ENCODE assay signal across 8 cellular contexts in the genomic region with DNA sequence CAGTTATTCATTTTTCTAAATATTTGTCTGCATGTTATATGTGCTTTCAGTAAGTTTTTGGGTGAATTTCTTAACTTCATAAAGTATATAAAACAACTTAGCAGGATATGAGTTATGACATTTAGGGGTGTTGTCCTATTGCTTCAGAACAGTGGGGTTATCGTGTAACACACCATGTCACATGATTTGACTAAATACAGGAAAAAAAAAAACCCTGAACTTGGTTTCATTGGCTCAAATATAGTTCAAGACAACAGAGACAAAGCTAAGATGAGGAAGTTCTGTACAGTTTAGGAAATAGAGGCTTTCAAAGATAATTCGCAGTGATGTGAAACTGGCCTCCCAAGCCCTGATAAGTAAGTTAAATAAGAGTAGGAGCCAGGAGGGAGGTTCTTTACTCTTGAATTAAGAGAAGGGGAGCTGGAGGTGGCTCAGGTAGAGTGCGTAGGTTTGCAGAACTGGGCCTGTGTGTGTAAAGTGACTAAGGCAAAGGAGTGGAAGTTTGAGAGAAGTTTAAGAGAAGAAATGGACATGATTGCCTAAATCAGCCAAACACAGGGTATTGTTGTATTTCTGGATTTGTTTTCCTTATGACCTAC. TPM values are rescaled to one million over a fixed set of nuclear protein-coding genes. Genes with fewer than 3 reads are reported as not detected.
DNase-seq lines count a peak whose midpoint lies in the region; ATAC-seq lines count a peak whose summit lies in the region.

No MANE protein-coding gene starts in this region.

- POLR2A ChIA-PET in activated CD4-positive, alpha-beta T cell treated with anti-CD3 and anti-CD28 coated beads, Interleukin-2, amount 10 ng/mL, durations not matched to agents 7 days and 5 days (lab: Charles Lee) = interaction anchor here (0.6 kb wide), 1 partner anchor 29 kb away, joined by 3 read pairs; no protein-coding TSS in a partner anchor

- peaks cover 2% of the 10 kb centered on the region for H3K36me3 Mint-ChIP-seq in activated CD4-positive, alpha-beta T cell treated with anti-CD3 and anti-CD28 coated beads, Interleukin-2, amount 10 ng/mL, durations not matched to agents 24 days and 14 days (ENCODE audit: low read depth)
- no peaks in the 10 kb centered on the region for H3K36me3 Mint-ChIP-seq in activated CD4-positive, alpha-beta T cell treated with anti-CD3 and anti-CD28 coated beads, Interleukin-2, amount 10 ng/mL, durations not matched to agents 7 days and 5 days (ENCODE audit: low read depth)
- peaks cover 2% of the 10 kb centered on the region for H3K36me3 Mint-ChIP-seq in activated T-helper 1 cell treated with anti-CD3 and anti-CD28 coated beads, Interleukin-12 subunit alpha, Interleukin-12 subunit beta, Interleukin-2, Interleukin-4 antibody, amounts not matched to agents 30 ng/mL and 10 ng/mL and 1 ng/mL, durations not matched to agents 14 hours and 24 hours and 36 hours (ENCODE audit: low read depth)

- ATAC-seq in GM18870 (IDR thresholded peaks at IDR 0.05; ENCODE audit: unreplicated experiment) = no peak

- H3K27me3 Mint-ChIP-seq in activated CD4-positive, alpha-beta T cell treated with anti-CD3 and anti-CD28 coated beads, Interleukin-2, amount 10 ng/mL, durations not matched to agents 24 days and 14 days = no peaks in the 10 kb centered on the region
- H3K27me3 Mint-ChIP-seq in activated CD4-positive, alpha-beta T cell treated with anti-CD3 and anti-CD28 coated beads, Interleukin-2, amount 10 ng/mL, durations not matched to agents 7 days and 5 days = no peaks in the 10 kb centered on the region
- H3K27me3 Mint-ChIP-seq in activated T-helper 1 cell treated with anti-CD3 and anti-CD28 coated beads, Interleukin-12 subunit alpha, Interleukin-12 subunit beta, Interleukin-2, Interleukin-4 antibody, amounts not matched to agents 30 ng/mL and 10 ng/mL and 1 ng/mL, durations not matched to agents 14 hours and 24 hours and 36 hours (ENCODE audit: insufficient read depth) = no peaks in the 10 kb centered on the region

- H3K27me3 ChIP-seq in thymus (ENCODE audit: control insufficient read depth, insufficient read depth) = no peaks in the 10 kb centered on the region

- intact Hi-C loops in activated CD4-positive, alpha-beta T cell treated with anti-CD3 and anti-CD28 coated beads, Interleukin-2, amount 10 ng/mL, durations not matched to agents 24 days and 14 days (cut with micrococcal nuclease) = no loop called here
- intact Hi-C loops in activated T-helper 1 cell treated with anti-CD3 and anti-CD28 coated beads, Interleukin-12 subunit alpha, Interleukin-12 subunit beta, Interleukin-2, Interleukin-4 antibody, amounts not matched to agents 30 ng/mL and 10 ng/mL and 1 ng/mL, durations not matched to agents 14 hours and 24 hours and 36 hours (cut with micrococcal nuclease) = loop anchor here (10.0 kb wide), 1 partner anchor 413 kb away; no protein-coding TSS in a partner anchor

- H3K4me3 ChIP-seq in thymus (ENCODE audit: low read length) = no peak overlapping the region

- peak overlapping the region; percentile 3 for H3K27ac Mint-ChIP-seq in activated CD4-positive, alpha-beta T cell treated with anti-CD3 and anti-CD28 coated beads, Interleukin-2, amount 10 ng/mL, durations not matched to agents 24 days and 14 days
- no peak overlapping the region for H3K27ac Mint-ChIP-seq in activated CD4-positive, alpha-beta T cell treated with anti-CD3 and anti-CD28 coated beads, Interleukin-2, amount 10 ng/mL, durations not matched to agents 7 days and 5 days
- peak overlapping the region; percentile 29 for H3K27ac Mint-ChIP-seq in activated T-helper 1 cell treated with anti-CD3 and anti-CD28 coated beads, Interleukin-12 subunit alpha, Interleukin-12 subunit beta, Interleukin-2, Interleukin-4 antibody, amounts not matched to agents 30 ng/mL and 10 ng/mL and 1 ng/mL, durations not matched to agents 14 hours and 24 hours and 36 hours

- WGBS in thymus = 32% methylated on average over 3 of the region's 3 CpGs

- H3K36me3 ChIP-seq in thymus (ENCODE audit: control insufficient read depth, insufficient read depth) = no peaks in the 10 kb centered on the region

- H3K9me3 ChIP-seq in thymus (ENCODE audit: control insufficient read depth) = no peaks in the 10 kb centered on the region

- H3K4me3 Mint-ChIP-seq in activated CD4-positive, alpha-beta T cell treated with anti-CD3 and anti-CD28 coated beads, Interleukin-2, amount 10 ng/mL, durations not matched to agents 24 days and 14 days = no peak overlapping the region
- H3K4me3 Mint-ChIP-seq in activated CD4-positive, alpha-beta T cell treated with anti-CD3 and anti-CD28 coated beads, Interleukin-2, amount 10 ng/mL, durations not matched to agents 7 days and 5 days = no peak overlapping the region
- H3K4me3 Mint-ChIP-seq in activated T-helper 1 cell treated with anti-CD3 and anti-CD28 coated beads, Interleukin-12 subunit alpha, Interleukin-12 subunit beta, Interleukin-2, Interleukin-4 antibody, amounts not matched to agents 30 ng/mL and 10 ng/mL and 1 ng/mL, durations not matched to agents 14 hours and 24 hours and 36 hours = peak overlapping the region; percentile 10

- CTCF ChIA-PET in activated CD4-positive, alpha-beta T cell treated with anti-CD3 and anti-CD28 coated beads, Interleukin-2, amount 10 ng/mL, durations not matched to agents 7 days and 5 days (lab: Charles Lee) = interaction anchor here (0.6 to 1.0 kb wide), 2 partner anchors 23 to 56 kb away, joined by 3 read pairs; no protein-coding TSS in a partner anchor

- H3K4me1 ChIP-seq in thymus (ENCODE audit: control insufficient read depth, insufficient read depth, low read length) = no peaks in the 10 kb centered on the region

- H3K27ac ChIP-seq in thymus (ENCODE audit: low read depth) = peak overlapping the region; percentile 52

- H3K9me3 Mint-ChIP-seq in activated CD4-positive, alpha-beta T cell treated with anti-CD3 and anti-CD28 coated beads, Interleukin-2, amount 10 ng/mL, durations not matched to agents 24 days and 14 days = no peaks in the 10 kb centered on the region
- no peaks in the 10 kb centered on the region for H3K9me3 Mint-ChIP-seq in activated CD4-positive, alpha-beta T cell treated with anti-CD3 and anti-CD28 coated beads, Interleukin-2, amount 10 ng/mL, durations not matched to agents 7 days and 5 days
- no peaks in the 10 kb centered on the region for H3K9me3 Mint-ChIP-seq in activated T-helper 1 cell treated with anti-CD3 and anti-CD28 coated beads, Interleukin-12 subunit alpha, Interleukin-12 subunit beta, Interleukin-2, Interleukin-4 antibody, amounts not matched to agents 30 ng/mL and 10 ng/mL and 1 ng/mL, durations not matched to agents 14 hours and 24 hours and 36 hours

- no peak for DNase-seq in activated CD4-positive, alpha-beta T cell treated with anti-CD3 and anti-CD28 coated beads, Interleukin-2, amount 10 ng/mL, durations not matched to agents 24 days and 14 days
- no peak for DNase-seq in activated CD4-positive, alpha-beta T cell treated with anti-CD3 and anti-CD28 coated beads, Interleukin-2, amount 10 ng/mL, durations not matched to agents 7 days and 5 days
- no peak for DNase-seq in activated T-helper 1 cell treated with anti-CD3 and anti-CD28 coated beads, Interleukin-12 subunit alpha, Interleukin-12 subunit beta, Interleukin-2, Interleukin-4 antibody, amounts not matched to agents 30 ng/mL and 10 ng/mL and 1 ng/mL, durations not matched to agents 14 hours and 24 hours and 36 hours (ENCODE audit: low spot score)
- peak; percentile 74 for DNase-seq in iris pigment epithelial cell (ENCODE audit: low read depth)
- DNase-seq in iPS-NIHi7 (ENCODE audit: extremely low spot score) = no peak
- DNase-seq in stimulated activated CD4-positive, alpha-beta T cell treated with anti-CD3 and anti-CD28 coated beads, Interleukin-1b, Interleukin-23, amount 100 ng/mL, for 48 hours = no peak

- H3K4me1 Mint-ChIP-seq in activated CD4-positive, alpha-beta T cell treated with anti-CD3 and anti-CD28 coated beads, Interleukin-2, amount 10 ng/mL, durations not matched to agents 24 days and 14 days = peaks cover 48% of the 10 kb centered on the region
- peaks cover 36% of the 10 kb centered on the region for H3K4me1 Mint-ChIP-seq in activated CD4-positive, alpha-beta T cell treated with anti-CD3 and anti-CD28 coated beads, Interleukin-2, amount 10 ng/mL, durations not matched to agents 7 days and 5 days
- H3K4me1 Mint-ChIP-seq in activated T-helper 1 cell treated with anti-CD3 and anti-CD28 coated beads, Interleukin-12 subunit alpha, Interleukin-12 subunit beta, Interleukin-2, Interleukin-4 antibody, amounts not matched to agents 30 ng/mL and 10 ng/mL and 1 ng/mL, durations not matched to agents 14 hours and 24 hours and 36 hours (ENCODE audit: low read depth) = peaks cover 55% of the 10 kb centered on the region

RNA-seq across cellular contexts. Expression of a gene that starts 53.9 kb away (rescaled TPM):
- 63.1 and 66.0 TPM in 2 replicates for total RNA-seq in activated CD4-positive, alpha-beta T cell treated with anti-CD3 and anti-CD28 coated beads, Interleukin-2, amount 10 ng/mL, durations not matched to agents 24 days and 14 days
- total RNA-seq in activated CD4-positive, alpha-beta T cell treated with anti-CD3 and anti-CD28 coated beads, Interleukin-2, amount 10 ng/mL, durations not matched to agents 7 days and 5 days = 10 to 100 TPM; 57.2 to 63.2 TPM
- total RNA-seq in activated T-helper 1 cell treated with anti-CD3 and anti-CD28 coated beads, Interleukin-12 subunit alpha, Interleukin-12 subunit beta, Interleukin-2, Interleukin-4 antibody, amounts not matched to agents 30 ng/mL and 10 ng/mL and 1 ng/mL, durations not matched to agents 14 hours and 24 hours and 36 hours = 69.6 and 70.0 TPM in 2 replicates
- 28.5 TPM for polyA plus RNA-seq in thymus
